Comparison of ENCODE assay signal across 1 cellular context in genomic region chr5:173673295-173674170, GRCh38.
TF ChIP-seq lines count a peak whose summit lies in the region.

No MANE protein-coding gene starts in this region.

TF ChIP-seq in H1, 55 proteins besides CTCF, POLR2A, EP300 and RAD21 (continued from another document):
- no peak for TF ChIP-seq USF2 (IDR thresholded peaks at IDR 0.05; ENCODE audit: low read length)
- no peak for TF ChIP-seq SUZ12 (IDR thresholded peaks at IDR 0.05; ENCODE audit: low read length)
- TF ChIP-seq YY1 (IDR thresholded peaks at IDR 0.05; ENCODE audit: low read depth, low read length) = no peak
- no peak for TF ChIP-seq SP1 (IDR thresholded peaks at IDR 0.05; ENCODE audit: low read depth, low read length)
- TF ChIP-seq ZNF274 (IDR thresholded peaks at IDR 0.05; ENCODE audit: borderline replicate concordance, extremely low read depth, low read length) = no peak
- no peak for TF ChIP-seq SIRT6 (IDR thresholded peaks at IDR 0.05; ENCODE audit: low read length)
- TF ChIP-seq JUND (IDR thresholded peaks at IDR 0.05; ENCODE audit: low read length) = no peak
- TF ChIP-seq EZH2 (IDR thresholded peaks at IDR 0.05; ENCODE audit: low read depth, low read length, severe bottlenecking) = no peak
- no peak for TF ChIP-seq RNF2 (IDR thresholded peaks at IDR 0.05; ENCODE audit: borderline replicate concordance, low read depth, low read length, missing control alignments, poor library complexity, severe bottlenecking)
- no peak for TF ChIP-seq MAFK (IDR thresholded peaks at IDR 0.05; ENCODE audit: low read depth, low read length)
